In the genomic region with DNA sequence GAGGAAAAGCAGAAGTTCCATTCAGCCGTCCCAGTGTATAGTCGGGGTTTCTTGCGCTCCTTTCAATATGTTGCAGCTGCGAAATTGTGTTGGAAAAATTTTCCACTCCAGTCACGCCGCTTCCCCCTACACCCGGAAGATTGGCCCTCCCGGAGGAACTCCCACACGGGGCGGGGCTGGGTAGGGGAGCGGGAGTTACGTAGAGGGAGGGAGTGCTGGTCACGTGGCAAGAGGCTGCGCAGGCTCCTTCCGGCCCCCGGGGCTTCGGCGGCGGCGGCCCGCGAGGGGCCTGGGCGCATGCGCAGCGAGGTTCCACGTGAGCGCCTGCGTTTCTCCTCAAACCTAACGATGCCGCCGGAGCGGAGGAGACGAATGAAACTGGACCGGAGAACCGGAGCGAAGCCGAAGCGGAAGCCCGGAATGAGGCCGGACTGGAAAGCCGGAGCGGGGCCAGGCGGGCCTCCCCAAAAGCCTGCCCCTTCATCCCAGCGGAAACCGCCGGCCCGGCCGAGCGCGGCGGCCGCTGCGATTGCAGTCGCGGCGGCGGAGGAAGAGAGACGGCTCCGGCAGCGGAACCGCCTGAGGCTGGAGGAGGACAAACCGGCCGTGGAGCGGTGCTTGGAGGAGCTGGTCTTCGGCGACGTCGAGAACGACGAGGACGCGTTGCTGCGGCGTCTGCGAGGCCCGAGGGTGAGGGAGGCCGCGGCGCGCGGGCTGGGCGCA, we compare ENCODE assay signal across 1 cellular context.
TF ChIP-seq lines count a peak whose summit lies in the region.

Gene UTP18 (plus strand): TSS at position 310 of the 723 bp plus-strand sequence. CDS start 39 bp downstream, at position 349.

TF ChIP-seq in K562, 482 proteins besides CTCF, POLR2A, EP300 and RAD21 (continued from another document and continues in another):
- TF ChIP-seq, protein P1, sequence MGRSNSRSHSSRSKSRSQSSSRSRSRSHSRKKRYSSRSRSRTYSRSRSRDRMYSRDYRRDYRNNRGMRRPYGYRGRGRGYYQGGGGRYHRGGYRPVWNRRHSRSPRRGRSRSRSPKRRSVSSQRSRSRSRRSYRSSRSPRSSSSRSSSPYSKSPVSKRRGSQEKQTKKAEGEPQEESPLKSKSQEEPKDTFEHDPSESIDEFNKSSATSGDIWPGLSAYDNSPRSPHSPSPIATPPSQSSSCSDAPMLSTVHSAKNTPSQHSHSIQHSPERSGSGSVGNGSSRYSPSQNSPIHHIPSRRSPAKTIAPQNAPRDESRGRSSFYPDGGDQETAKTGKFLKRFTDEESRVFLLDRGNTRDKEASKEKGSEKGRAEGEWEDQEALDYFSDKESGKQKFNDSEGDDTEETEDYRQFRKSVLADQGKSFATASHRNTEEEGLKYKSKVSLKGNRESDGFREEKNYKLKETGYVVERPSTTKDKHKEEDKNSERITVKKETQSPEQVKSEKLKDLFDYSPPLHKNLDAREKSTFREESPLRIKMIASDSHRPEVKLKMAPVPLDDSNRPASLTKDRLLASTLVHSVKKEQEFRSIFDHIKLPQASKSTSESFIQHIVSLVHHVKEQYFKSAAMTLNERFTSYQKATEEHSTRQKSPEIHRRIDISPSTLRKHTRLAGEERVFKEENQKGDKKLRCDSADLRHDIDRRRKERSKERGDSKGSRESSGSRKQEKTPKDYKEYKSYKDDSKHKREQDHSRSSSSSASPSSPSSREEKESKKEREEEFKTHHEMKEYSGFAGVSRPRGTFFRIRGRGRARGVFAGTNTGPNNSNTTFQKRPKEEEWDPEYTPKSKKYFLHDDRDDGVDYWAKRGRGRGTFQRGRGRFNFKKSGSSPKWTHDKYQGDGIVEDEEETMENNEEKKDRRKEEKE (IDR thresholded peaks at IDR 0.05; ENCODE audit: borderline replicate concordance in 1 of 2, control insufficient read depth in 1 of 2, low read depth in 2 of 2, low read length in 1 of 2) = peak in 1 of 2 experiments; percentile 97; a peak in 2 of 4 replicates
- TF ChIP-seq PCBP1 (IDR thresholded peaks at IDR 0.05; ENCODE audit: low read depth, low read length, poor library complexity, severe bottlenecking) (peak; percentile 72), MNT (conservative IDR thresholded peaks at IDR 0.05) (peak; percentile 97), ZNF12 (CRISPR knock-in tag; IDR thresholded peaks at IDR 0.05) (no peak), RBM14 (IDR thresholded peaks at IDR 0.05; ENCODE audit: borderline replicate concordance, insufficient read depth, low read depth, low read length) (peak; percentile 93; the same call in 1 of the 2 replicates), PML (IDR thresholded peaks at IDR 0.05; ENCODE audit: low read length) (peak; percentile 49; the same call in 1 of the 2 replicates), RBM15 (IDR thresholded peaks at IDR 0.05; ENCODE audit: insufficient read depth, low read length) (no peak), ZKSCAN1 (IDR thresholded peaks at IDR 0.05; ENCODE audit: low read depth, low read length) (peak; percentile 15; the same call in 1 of the 2 replicates), LEF1 (IDR thresholded peaks at IDR 0.05) (0 out of 2 replicates have a peak, but pooled peaks have one; percentile 43), KLF10 (CRISPR knock-in tag; IDR thresholded peaks at IDR 0.05) (no peak), NFATC3 (IDR thresholded peaks at IDR 0.05) (no peak), ZNF830 (CRISPR knock-in tag; IDR thresholded peaks at IDR 0.05) (no peak), ZBTB40 (IDR thresholded peaks at IDR 0.05) (peak; percentile 66; the same call in 1 of the 2 replicates), ZBTB40 (CRISPR knock-in tag; IDR thresholded peaks at IDR 0.05) (no peak), ZNF586 (CRISPR knock-in tag; conservative IDR thresholded peaks at IDR 0.05) (no peak), GABPB1 (CRISPR knock-in tag; IDR thresholded peaks at IDR 0.05) (peak; percentile 88)
- TF ChIP-seq, protein P2, sequence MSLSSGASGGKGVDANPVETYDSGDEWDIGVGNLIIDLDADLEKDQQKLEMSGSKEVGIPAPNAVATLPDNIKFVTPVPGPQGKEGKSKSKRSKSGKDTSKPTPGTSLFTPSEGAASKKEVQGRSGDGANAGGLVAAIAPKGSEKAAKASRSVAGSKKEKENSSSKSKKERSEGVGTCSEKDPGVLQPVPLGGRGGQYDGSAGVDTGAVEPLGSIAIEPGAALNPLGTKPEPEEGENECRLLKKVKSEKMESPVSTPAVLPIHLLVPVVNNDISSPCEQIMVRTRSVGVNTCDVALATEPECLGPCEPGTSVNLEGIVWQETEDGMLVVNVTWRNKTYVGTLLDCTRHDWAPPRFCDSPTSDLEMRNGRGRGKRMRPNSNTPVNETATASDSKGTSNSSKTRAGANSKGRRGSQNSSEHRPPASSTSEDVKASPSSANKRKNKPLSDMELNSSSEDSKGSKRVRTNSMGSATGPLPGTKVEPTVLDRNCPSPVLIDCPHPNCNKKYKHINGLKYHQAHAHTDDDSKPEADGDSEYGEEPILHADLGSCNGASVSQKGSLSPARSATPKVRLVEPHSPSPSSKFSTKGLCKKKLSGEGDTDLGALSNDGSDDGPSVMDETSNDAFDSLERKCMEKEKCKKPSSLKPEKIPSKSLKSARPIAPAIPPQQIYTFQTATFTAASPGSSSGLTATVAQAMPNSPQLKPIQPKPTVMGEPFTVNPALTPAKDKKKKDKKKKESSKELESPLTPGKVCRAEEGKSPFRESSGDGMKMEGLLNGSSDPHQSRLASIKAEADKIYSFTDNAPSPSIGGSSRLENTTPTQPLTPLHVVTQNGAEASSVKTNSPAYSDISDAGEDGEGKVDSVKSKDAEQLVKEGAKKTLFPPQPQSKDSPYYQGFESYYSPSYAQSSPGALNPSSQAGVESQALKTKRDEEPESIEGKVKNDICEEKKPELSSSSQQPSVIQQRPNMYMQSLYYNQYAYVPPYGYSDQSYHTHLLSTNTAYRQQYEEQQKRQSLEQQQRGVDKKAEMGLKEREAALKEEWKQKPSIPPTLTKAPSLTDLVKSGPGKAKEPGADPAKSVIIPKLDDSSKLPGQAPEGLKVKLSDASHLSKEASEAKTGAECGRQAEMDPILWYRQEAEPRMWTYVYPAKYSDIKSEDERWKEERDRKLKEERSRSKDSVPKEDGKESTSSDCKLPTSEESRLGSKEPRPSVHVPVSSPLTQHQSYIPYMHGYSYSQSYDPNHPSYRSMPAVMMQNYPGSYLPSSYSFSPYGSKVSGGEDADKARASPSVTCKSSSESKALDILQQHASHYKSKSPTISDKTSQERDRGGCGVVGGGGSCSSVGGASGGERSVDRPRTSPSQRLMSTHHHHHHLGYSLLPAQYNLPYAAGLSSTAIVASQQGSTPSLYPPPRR (CRISPR knock-in tag; IDR thresholded peaks at IDR 0.05; ENCODE audit: borderline replicate concordance) = peak; percentile 83; the same call in 1 of the 2 replicates
- TF ChIP-seq, protein P3, sequence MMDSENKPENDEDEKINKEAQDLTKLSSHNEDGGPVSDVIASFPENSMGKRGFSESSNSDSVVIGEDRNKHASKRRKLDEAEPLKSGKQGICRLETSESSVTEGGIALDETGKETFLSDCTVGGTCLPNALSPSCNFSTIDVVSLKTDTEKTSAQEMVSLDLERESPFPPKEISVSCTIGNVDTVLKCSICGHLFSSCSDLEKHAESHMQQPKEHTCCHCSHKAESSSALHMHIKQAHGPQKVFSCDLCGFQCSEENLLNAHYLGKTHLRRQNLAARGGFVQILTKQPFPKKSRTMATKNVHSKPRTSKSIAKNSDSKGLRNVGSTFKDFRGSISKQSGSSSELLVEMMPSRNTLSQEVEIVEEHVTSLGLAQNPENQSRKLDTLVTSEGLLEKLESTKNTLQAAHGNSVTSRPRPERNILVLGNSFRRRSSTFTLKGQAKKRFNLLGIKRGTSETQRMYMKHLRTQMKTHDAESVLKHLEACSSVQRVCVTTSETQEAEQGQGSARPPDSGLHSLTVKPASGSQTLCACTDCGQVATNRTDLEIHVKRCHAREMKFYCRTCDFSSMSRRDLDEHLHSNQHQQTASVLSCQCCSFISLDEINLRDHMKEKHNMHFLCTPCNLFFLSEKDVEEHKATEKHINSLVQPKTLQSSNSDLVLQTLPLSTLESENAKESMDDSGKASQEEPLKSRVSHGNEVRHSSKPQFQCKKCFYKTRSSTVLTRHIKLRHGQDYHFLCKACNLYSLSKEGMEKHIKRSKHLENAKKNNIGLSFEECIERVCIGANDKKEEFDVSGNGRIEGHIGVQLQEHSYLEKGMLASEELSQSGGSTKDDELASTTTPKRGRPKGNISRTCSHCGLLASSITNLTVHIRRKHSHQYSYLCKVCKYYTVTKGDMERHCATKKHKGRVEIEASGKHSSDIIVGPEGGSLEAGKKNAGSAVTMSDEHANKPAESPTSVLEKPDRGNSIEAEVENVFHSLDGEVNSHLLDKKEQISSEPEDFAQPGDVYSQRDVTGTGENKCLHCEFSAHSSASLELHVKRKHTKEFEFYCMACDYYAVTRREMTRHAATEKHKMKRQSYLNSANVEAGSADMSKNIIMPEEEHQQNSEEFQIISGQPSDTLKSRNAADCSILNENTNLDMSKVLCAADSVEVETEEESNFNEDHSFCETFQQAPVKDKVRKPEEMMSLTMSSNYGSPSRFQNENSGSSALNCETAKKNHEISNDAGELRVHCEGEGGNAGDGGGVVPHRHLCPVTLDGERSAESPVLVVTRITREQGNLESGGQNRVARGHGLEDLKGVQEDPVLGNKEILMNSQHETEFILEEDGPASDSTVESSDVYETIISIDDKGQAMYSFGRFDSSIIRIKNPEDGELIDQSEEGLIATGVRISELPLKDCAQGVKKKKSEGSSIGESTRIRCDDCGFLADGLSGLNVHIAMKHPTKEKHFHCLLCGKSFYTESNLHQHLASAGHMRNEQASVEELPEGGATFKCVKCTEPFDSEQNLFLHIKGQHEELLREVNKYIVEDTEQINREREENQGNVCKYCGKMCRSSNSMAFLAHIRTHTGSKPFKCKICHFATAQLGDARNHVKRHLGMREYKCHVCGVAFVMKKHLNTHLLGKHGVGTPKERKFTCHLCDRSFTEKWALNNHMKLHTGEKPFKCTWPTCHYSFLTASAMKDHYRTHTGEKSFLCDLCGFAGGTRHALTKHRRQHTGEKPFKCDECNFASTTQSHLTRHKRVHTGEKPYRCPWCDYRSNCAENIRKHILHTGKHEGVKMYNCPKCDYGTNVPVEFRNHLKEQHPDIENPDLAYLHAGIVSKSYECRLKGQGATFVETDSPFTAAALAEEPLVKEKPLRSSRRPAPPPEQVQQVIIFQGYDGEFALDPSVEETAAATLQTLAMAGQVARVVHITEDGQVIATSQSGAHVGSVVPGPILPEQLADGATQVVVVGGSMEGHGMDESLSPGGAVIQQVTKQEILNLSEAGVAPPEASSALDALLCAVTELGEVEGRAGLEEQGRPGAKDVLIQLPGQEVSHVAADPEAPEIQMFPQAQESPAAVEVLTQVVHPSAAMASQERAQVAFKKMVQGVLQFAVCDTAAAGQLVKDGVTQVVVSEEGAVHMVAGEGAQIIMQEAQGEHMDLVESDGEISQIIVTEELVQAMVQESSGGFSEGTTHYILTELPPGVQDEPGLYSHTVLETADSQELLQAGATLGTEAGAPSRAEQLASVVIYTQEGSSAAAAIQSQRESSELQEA (IDR thresholded peaks at IDR 0.05; ENCODE audit: low read depth) = no peak
